Comparison of ENCODE assay signal across 22 cellular contexts in the genomic region with DNA sequence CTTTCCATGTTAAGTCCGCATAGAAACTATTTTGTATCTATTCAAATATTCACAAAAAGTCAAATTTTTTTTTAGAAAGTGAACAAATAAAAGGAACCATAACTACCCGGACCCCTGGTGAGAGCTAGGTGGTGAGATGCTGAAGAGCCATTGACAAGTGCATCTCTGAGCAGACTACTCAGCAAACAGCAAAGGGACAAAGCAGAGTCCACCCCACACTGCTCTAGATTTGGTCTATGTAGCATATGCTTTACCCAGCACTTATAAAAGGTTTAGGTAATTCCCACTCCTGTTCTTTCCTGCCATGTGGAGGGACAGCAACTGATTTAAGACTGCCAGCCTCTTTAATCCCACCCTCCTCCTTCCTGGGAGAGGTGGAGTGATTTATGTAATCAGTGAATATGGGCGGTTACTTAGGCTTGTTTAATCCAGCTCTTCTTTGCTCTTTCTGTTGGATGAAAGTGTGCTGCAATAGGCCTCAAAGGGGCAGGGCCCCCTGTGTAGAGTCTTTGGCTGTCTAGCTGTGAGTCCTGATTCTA.
DNase-seq lines count a peak whose midpoint lies in the region; ATAC-seq and TF ChIP-seq lines count a peak whose summit lies in the region.
"Had no signal": no experiment of that assay in that cellular context is flagged by ENCODE, and none has a peak within 500 bp of the region (broad histone marks: within the 10 kb centered on the region; RNA-seq: fewer than 3 reads in every experiment).

No MANE protein-coding gene starts in this region.

- DNase-seq in A673 (ENCODE audit: low spot score): peak; percentile 47
- DNase-seq in DMS 273 treated with DMSO at 0.1 percent for 48 hours (lab: John Stamatoyannopoulos, UW): peak; percentile 5
- DNase-seq in NCI-H69 (lab: John Stamatoyannopoulos, UW): peak; percentile 44
- DNase-seq in left lobe of liver (ENCODE audit: low spot score): no peak
- DNase-seq in GM10248 (ENCODE audit: extremely low spot score): no peak
- no peak for DNase-seq in ascending aorta (ENCODE audit: low spot score in 2 of 2)
- DNase-seq in DMS79 treated with DMSO at 0.1 percent for 48 hours (lab: John Stamatoyannopoulos, UW): no peak
- DNase-seq: BE2C; Calu3; CD4-positive, alpha-beta memory T cell; GDM1; HFFc6; Karpas-422; MV-4-11; NCI-H1417; NCI-H187 treated with DMSO at 0.1 percent for 48 hours; NCI-H2171; NCI-H510A treated with DMSO at 0.1 percent for 48 hours; PC-3; SJCRH30; T-helper 17 cell had no signal

- no peak overlapping the region for H3K27ac ChIP-seq in A673 (ENCODE audit: low read depth, low read length, poor library complexity, severe bottlenecking)
- no peak overlapping the region for H3K27ac ChIP-seq in ascending aorta
- H3K27ac ChIP-seq: RWPE1, SJCRH30 had no signal

- ATAC-seq in left lobe of liver: peak; percentile 36
- ATAC-seq: PC-3, T-helper 17 cell had no signal

- no peak overlapping the region for H3K4me3 ChIP-seq in A673 (ENCODE audit: low read depth, low read length, poor library complexity, severe bottlenecking)
- no peak overlapping the region for H3K4me3 ChIP-seq in ascending aorta
- H3K4me3 ChIP-seq: SJCRH30 had no signal

- CTCF ChIA-PET in A673 (lab: Charles Lee) (interaction anchor here (0.6 kb wide), 1 partner anchor 125 kb away, joined by 6 read pairs; no protein-coding TSS in a partner anchor), GM10248 (lab: Yijun Ruan, JAX) (no interaction called here)

- H3K36me3 ChIP-seq in A673 (ENCODE audit: insufficient read depth, low read length, poor library complexity, severe bottlenecking): no peaks in the 10 kb centered on the region
- peaks cover 0 to 4% of the 10 kb centered on the region in 2 donors for H3K36me3 ChIP-seq in ascending aorta
- H3K36me3 ChIP-seq: BE2C, SJCRH30 had no signal

- no peaks in the 10 kb centered on the region for H3K27me3 ChIP-seq in A673 (replicated peaks; ENCODE audit: insufficient read depth, low read depth, low read length, poor library complexity)
- H3K27me3 ChIP-seq in ascending aorta: no peaks in the 10 kb centered on the region
- H3K27me3 ChIP-seq: BE2C, SJCRH30 had no signal

- POLR2A ChIA-PET in A673 (lab: Charles Lee; ENCODE audit: low non-redundant PET): no interaction called here
- POLR2A ChIA-PET in GM10248 (lab: Yijun Ruan, JAX): interaction anchor here (0.6 kb wide), 1 partner anchor 223 kb away, joined by 4 read pairs; no protein-coding TSS in a partner anchor

- peaks cover 8% of the 10 kb centered on the region for H3K4me1 ChIP-seq in A673 (ENCODE audit: insufficient read depth, low read length, poor library complexity, severe bottlenecking)
- no peaks in the 10 kb centered on the region for H3K4me1 ChIP-seq in ascending aorta
- H3K4me1 ChIP-seq: BE2C, SJCRH30 had no signal

- TF ChIP-seq CTCF in A673 (conservative IDR thresholded peaks at IDR 0.05; ENCODE audit: low read depth, low read length): no peak
- no peak for TF ChIP-seq CTCF in GM10248 (IDR thresholded peaks at IDR 0.05; ENCODE audit: control extremely low read depth, extremely low read depth, low read depth, missing control alignments)
- TF ChIP-seq CTCF in ascending aorta (IDR thresholded peaks at IDR 0.05): no peak

- peaks cover 17% of the 10 kb centered on the region for H3K9me3 ChIP-seq in A673 (ENCODE audit: low read depth, low read length, poor library complexity, severe bottlenecking)
- peaks cover 0 to 12% of the 10 kb centered on the region in 2 donors for H3K9me3 ChIP-seq in ascending aorta
- H3K9me3 ChIP-seq: BE2C, SJCRH30 had no signal

- no TSS peak for BruUV-seq in A673 (replicated peaks; lab: Mats Ljungman, UMichigan)

- intact Hi-C loops in A673 (cut with micrococcal nuclease; ENCODE audit: unreplicated experiment): no loop called here
- intact Hi-C loops in ascending aorta (cut with DNase I): no loop called here

Comparison
In these comparisons a context has a peak if more than half of its experiments do, and no peak if none do; other contexts are left out.
1. DNase-seq: peak in A673 (single experiment), DMS 273 treated with DMSO at 0.1 percent for 48 hours (single experiment) and NCI-H69 (single experiment); none in left lobe of liver (single experiment), GM10248 (single experiment), ascending aorta (0 of 2) and DMS79 treated with DMSO at 0.1 percent for 48 hours (single experiment).